14 cellular contexts compared by ENCODE assay signal in the genomic region with DNA sequence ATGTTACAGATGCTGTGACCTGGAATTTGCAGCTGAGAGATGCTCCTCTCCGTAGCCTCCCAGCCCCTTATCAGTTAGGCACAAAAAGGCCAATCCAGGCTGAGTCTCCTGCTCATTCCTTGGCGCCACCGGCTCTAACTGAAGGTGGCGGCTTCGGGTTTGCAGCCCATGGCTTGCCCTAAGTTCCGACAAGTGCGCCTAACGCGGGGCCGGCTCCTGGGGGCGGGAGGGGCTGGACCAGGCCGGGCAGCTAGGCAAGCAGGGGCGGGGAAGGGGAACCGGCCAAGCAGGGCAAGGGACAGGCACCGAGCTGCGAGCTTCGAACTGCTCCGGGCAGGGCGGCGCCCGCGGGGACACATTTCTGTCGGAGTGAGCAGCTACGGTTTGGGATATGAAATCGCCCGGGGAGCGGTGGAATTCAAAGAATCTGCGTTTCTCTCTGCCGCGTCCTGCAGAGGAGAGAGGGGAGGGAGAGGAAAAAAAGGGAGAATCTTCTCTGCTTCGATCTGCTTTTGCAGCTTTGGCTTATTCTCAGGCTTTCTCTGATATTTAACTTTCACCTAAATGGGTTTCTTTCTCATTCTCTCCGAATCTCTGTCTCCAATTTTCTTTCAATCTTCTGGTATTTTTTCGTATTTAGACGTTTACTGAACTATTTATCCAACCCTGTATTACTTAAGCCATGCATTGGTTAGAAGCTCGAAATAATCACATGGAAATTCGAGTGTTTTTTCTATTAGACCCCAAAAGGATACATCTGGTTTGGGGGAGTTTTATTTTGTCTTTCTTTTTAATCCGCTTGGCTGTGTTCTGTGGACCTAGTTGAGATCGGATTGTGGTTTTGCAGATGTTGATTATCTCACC. TPM values are rescaled to one million over a fixed set of nuclear protein-coding genes. Genes with fewer than 3 reads are reported as not detected.
DNase-seq lines count a peak whose midpoint lies in the region; ATAC-seq and TF ChIP-seq lines count a peak whose summit lies in the region.
"Had no signal": no experiment of that assay in that cellular context is flagged by ENCODE, and none has a peak within 500 bp of the region (broad histone marks: within the 10 kb centered on the region; RNA-seq: fewer than 3 reads in every experiment).

No MANE protein-coding gene starts in this region.

- no peak for TF ChIP-seq POLR2A in vagina (IDR thresholded peaks at IDR 0.05)

- H3K4me3 ChIP-seq in Caco-2 (ENCODE audit: low read depth, low read length) (peak overlapping the region; percentile 5; the same call in 1 of the 2 replicates), RWPE2 (ENCODE audit: severe bottlenecking) (no peak overlapping the region), psoas muscle (no peak overlapping the region), vagina (no peak overlapping the region)

- H3K4me3 Mint-ChIP-seq in Caco-2 (ENCODE audit: unreplicated experiment) = peak overlapping the region; percentile 71

- POLR2A ChIA-PET in Caco-2 (lab: Charles Lee) = interaction anchor here (0.6 to 2.3 kb wide), 4 partner anchors 15 to 447 kb away, joined by 3 to 10 read pairs (median 5); a partner anchor contains a TSS

- peak; percentile 45 for ATAC-seq in RWPE2 (ENCODE audit: low read depth)
- no peak for ATAC-seq in psoas muscle

- intact Hi-C loops in Caco-2 (cut with micrococcal nuclease; ENCODE audit: unreplicated experiment) (loop anchor here (5.0 kb wide), 1 partner anchor 146 kb away; no protein-coding TSS in a partner anchor), psoas muscle (cut with DNase I) (loop anchor here in 1 of 2 donors (10.0 kb wide), 1 partner anchor 168 kb away; no protein-coding TSS in a partner anchor), posterior vena cava (cut with DNase I) (no loop called here), vagina (cut with DNase I) (no loop called here)

- H3K27me3 ChIP-seq in Caco-2 (replicated peaks; ENCODE audit: control insufficient read depth, insufficient read depth, low read length) = no peaks in the 10 kb centered on the region
- H3K27me3 ChIP-seq in RWPE2 (ENCODE audit: insufficient read depth, poor library complexity, severe bottlenecking) = peaks cover 97% of the 10 kb centered on the region
- H3K27me3 ChIP-seq in psoas muscle (ENCODE audit: insufficient read depth in 3 of 3, low read length in 2 of 3) = peaks cover 0 to 99% (median 70%) of the 10 kb centered on the region in 3 donors
- peaks cover 33% of the 10 kb centered on the region for H3K27me3 ChIP-seq in vagina

- H3K36me3 Mint-ChIP-seq in Caco-2 (ENCODE audit: insufficient read depth, unreplicated experiment) = peaks cover 9% of the 10 kb centered on the region

- peak overlapping the region; percentile 76 for H3K27ac Mint-ChIP-seq in Caco-2 (ENCODE audit: unreplicated experiment)

- no TSS peak for BruUV-seq in Caco-2 (replicated peaks; lab: Mats Ljungman, UMichigan)

- DNase-seq in Caco-2 (peak; percentile 87 to 88), RWPE2 (ENCODE audit: low spot score) (peak; percentile 51), iPS-NIHi11 (ENCODE audit: low spot score) (peak; percentile 61), H4 (ENCODE audit: low spot score) (no peak), psoas muscle (no peak), posterior vena cava (ENCODE audit: low spot score) (no peak), vagina (ENCODE audit: extremely low spot score in 2 of 2) (no peak)
- DNase-seq: activated gamma-delta T cell; central memory CD4-positive, alpha-beta T cell; hippocampal formation; NCI-H1105 treated with DMSO at 0.1 percent for 48 hours; Right ventricle myocardium superior had no signal

- no peaks in the 10 kb centered on the region for H3K9me3 ChIP-seq in Caco-2
- no peaks in the 10 kb centered on the region for H3K9me3 ChIP-seq in RWPE2 (ENCODE audit: severe bottlenecking)
- H3K9me3 ChIP-seq in psoas muscle = no peaks in the 10 kb centered on the region
- no peaks in the 10 kb centered on the region for H3K9me3 ChIP-seq in vagina

- H3K27ac ChIP-seq in 22Rv1 (peak overlapping the region; percentile 25), RWPE2 (ENCODE audit: poor library complexity, severe bottlenecking) (no peak overlapping the region), psoas muscle (no peak overlapping the region), vagina (no peak overlapping the region)

- H3K4me1 Mint-ChIP-seq in Caco-2 (ENCODE audit: low read depth, unreplicated experiment) = peaks cover 21% of the 10 kb centered on the region

- H3K36me3 ChIP-seq in Caco-2 (ENCODE audit: control insufficient read depth, insufficient read depth, low read length) = no peaks in the 10 kb centered on the region
- no peaks in the 10 kb centered on the region for H3K36me3 ChIP-seq in RWPE2 (ENCODE audit: low read depth)
- no peaks in the 10 kb centered on the region for H3K36me3 ChIP-seq in psoas muscle (ENCODE audit: insufficient read depth in 1 of 2, low read depth in 1 of 2)
- H3K36me3 ChIP-seq in vagina = no peaks in the 10 kb centered on the region

- peaks cover 31% of the 10 kb centered on the region for H3K4me1 ChIP-seq in Caco-2
- no peaks in the 10 kb centered on the region for H3K4me1 ChIP-seq in RWPE2 (ENCODE audit: insufficient read depth, poor library complexity, severe bottlenecking)
- no peaks in the 10 kb centered on the region for H3K4me1 ChIP-seq in psoas muscle
- peaks cover 13% of the 10 kb centered on the region for H3K4me1 ChIP-seq in vagina

- TF ChIP-seq CTCF in 22Rv1 (IDR thresholded peaks at IDR 0.05) = no peak
- no peak for TF ChIP-seq CTCF in Caco-2 (IDR thresholded peaks at IDR 0.05; ENCODE audit: insufficient read depth in 1 of 2, low read depth in 1 of 2, low read length in 1 of 2, severe bottlenecking in 1 of 2, unreplicated experiment in 1 of 2)
- no peak for TF ChIP-seq CTCF in RWPE2 (IDR thresholded peaks at IDR 0.05; ENCODE audit: poor library complexity, severe bottlenecking)
- TF ChIP-seq CTCF in psoas muscle (IDR thresholded peaks at IDR 0.05) = no peak
- TF ChIP-seq CTCF in vagina (IDR thresholded peaks at IDR 0.05) = no peak

- H3K27me3 Mint-ChIP-seq in Caco-2 (ENCODE audit: insufficient read depth, unreplicated experiment) = no peaks in the 10 kb centered on the region

- WGBS in psoas muscle, 3 donors = 29 to 47% (median 47%) methylated on average over 38 of the region's 38 CpGs

- CTCF ChIA-PET in Caco-2 (lab: Charles Lee) = interaction anchor here (0.8 to 2.3 kb wide), 6 partner anchors 14 to 248 kb away, joined by 3 to 18 read pairs (median 4); a partner anchor contains a TSS

- no peaks in the 10 kb centered on the region for H3K9me3 Mint-ChIP-seq in Caco-2 (ENCODE audit: unreplicated experiment)

RNA-seq across cellular contexts. Expression of a gene that starts 1.6 kb away (rescaled TPM):
- 9.4 and 10.3 TPM in 2 replicates for total RNA-seq in Caco-2 (2022)
- not detected in 2 replicates for total RNA-seq in H4 (2014; rRNA removed; shearing (Covaris generic))
- not detected for total RNA-seq in psoas muscle
- polyA plus RNA-seq in psoas muscle = under 1 TPM in 2 of 3 donors, not detected in 1; under 0.01 to 0.01 TPM
- total RNA-seq in posterior vena cava = 1 to 10 TPM in 1 of 2 donors, not detected in 1; 1.1 TPM
- not detected for total RNA-seq in vagina
- total RNA-seq: epithelial cell of proximal tubule, Right ventricle myocardium superior had no signal

RNA-seq across cellular contexts. Expression of a gene that starts 14.5 kb away (rescaled TPM):
- total RNA-seq in Caco-2 (2022) (6.4 and 7.3 TPM in 2 replicates), psoas muscle (not detected), posterior vena cava (1 to 10 TPM in 1 of 2 donors, under 1 TPM in 1; 0.23 to 1.1 TPM), vagina (not detected)
- 2.0 and 4.4 TPM in 2 replicates for total RNA-seq in H4 (2014; rRNA removed; shearing (Covaris generic))
- under 1 TPM in 1 of 3 donors, not detected in 2; 0.23 TPM for polyA plus RNA-seq in psoas muscle
- total RNA-seq: epithelial cell of proximal tubule, Right ventricle myocardium superior had no signal

RNA-seq across cellular contexts. Expression of a gene that starts 19.8 kb away (rescaled TPM):
- 1.7 and 2.2 TPM in 2 replicates for total RNA-seq in Caco-2 (2022)
- 0.21 and 1.1 TPM in 2 replicates for total RNA-seq in H4 (2014; rRNA removed; shearing (Covaris generic))
- total RNA-seq in psoas muscle = under 1 TPM in 2 of 4 donors, not detected in 2; 0.34 to 0.82 TPM
- 1 to 10 TPM in 1 of 3 donors, under 1 TPM in 2; 0.66 to 2.2 (median 0.95) TPM for polyA plus RNA-seq in psoas muscle
- total RNA-seq in posterior vena cava = 1 to 10 TPM; 1.3 to 4.2 TPM
- not detected for total RNA-seq in vagina
- total RNA-seq: Right ventricle myocardium superior had no signal

RNA-seq across cellular contexts. Expression of a gene that starts 21.7 kb away (rescaled TPM):
- 1.6 and 1.9 TPM in 2 replicates for total RNA-seq in Caco-2 (2022)
- total RNA-seq in H4 (2014; rRNA removed; shearing (Covaris generic)) = 1.6 and 2.7 TPM in 2 replicates
- under 1 TPM in 1 of 4 donors, not detected in 3; 0.53 TPM for total RNA-seq in psoas muscle
- under 1 TPM in 2 of 3 donors, not detected in 1; 0.23 to 0.25 TPM for polyA plus RNA-seq in psoas muscle
- 1 to 10 TPM; 2.0 to 4.8 TPM for total RNA-seq in posterior vena cava
- not detected for total RNA-seq in vagina
- total RNA-seq: epithelial cell of proximal tubule, Right ventricle myocardium superior had no signal

RNA-seq across cellular contexts. Expression of a gene that starts 31.8 kb away (rescaled TPM):
- total RNA-seq in Caco-2 (2022) (4.0 and 4.5 TPM in 2 replicates), psoas muscle (10 to 100 TPM in 2 of 4 donors, 1 to 10 TPM in 2; 3.0 to 79.4 (median 34.3) TPM), posterior vena cava (10 to 100 TPM; 27.9 to 35.5 TPM), vagina (not detected)
- 2.0 and 8.7 TPM in 2 replicates for total RNA-seq in H4 (2014; rRNA removed; shearing (Covaris generic))
- polyA plus RNA-seq in psoas muscle = 100 to 1,000 TPM in 1 of 3 donors, 10 to 100 TPM in 2; 43.4 to 129 (median 74.1) TPM
- total RNA-seq: Right ventricle myocardium superior had no signal

Comparison
In these comparisons a context has a peak if more than half of its experiments do, and no peak if none do; other contexts are left out.
1. DNase-seq: peak in Caco-2 (2 of 2), RWPE2 (single experiment) and iPS-NIHi11 (single experiment); none in H4 (single experiment), psoas muscle (0 of 2), posterior vena cava (single experiment) and vagina (0 of 2).